Comparison of ENCODE assay signal across 26 cellular contexts in the genomic region with DNA sequence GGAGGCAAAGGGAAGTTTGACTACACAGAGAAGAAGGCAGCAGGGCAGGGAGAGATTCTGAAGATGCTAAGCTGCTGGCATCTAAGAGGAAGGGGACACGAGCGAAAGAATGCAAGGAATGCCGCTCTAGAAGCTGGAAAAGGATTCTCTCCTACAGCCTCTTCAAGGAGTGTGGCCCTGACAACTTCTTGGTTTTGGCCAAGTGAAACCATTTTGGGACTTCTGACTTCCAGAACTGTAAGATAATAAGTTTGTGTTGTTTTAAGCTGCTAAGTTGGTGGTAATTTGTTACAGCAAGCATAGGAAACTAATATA. TPM values are rescaled to one million over a fixed set of nuclear protein-coding genes. Genes with fewer than 3 reads are reported as not detected.
DNase-seq lines count a peak whose midpoint lies in the region; ATAC-seq and TF ChIP-seq lines count a peak whose summit lies in the region.
"Had no signal": no experiment of that assay in that cellular context is flagged by ENCODE, and none has a peak within 500 bp of the region (broad histone marks: within the 10 kb centered on the region; RNA-seq: fewer than 3 reads in every experiment).

No MANE protein-coding gene starts in this region.

- intact Hi-C loops in spleen (cut with DNase I; ENCODE audit: low total_unique reads) = no loop called here

- CTCF ChIA-PET in WTC11 (lab: Charles Lee) = interaction anchor here (0.8 to 1.1 kb wide), 3 partner anchors 57 to 255 kb away, joined by 5 to 7 read pairs (median 5); no protein-coding TSS in a partner anchor

- peaks cover 4% of the 10 kb centered on the region for H3K36me3 Mint-ChIP-seq in activated naive CD4-positive, alpha-beta T cell treated with anti-CD3 and anti-CD28 coated beads, Interleukin-2, amount 50 U/mL, for 24 hours
- H3K36me3 Mint-ChIP-seq in WTC11 = peaks cover 43% of the 10 kb centered on the region
- peaks cover 38% of the 10 kb centered on the region for H3K36me3 Mint-ChIP-seq in T-helper 2 cell treated with Interferon-gamma antibody and Interleukin-4, amounts not matched to agents 5 μg/mL and 100 μg/mL, for 36 hours (ENCODE audit: low read depth)

- no peaks in the 10 kb centered on the region for H3K9me3 Mint-ChIP-seq in activated naive CD4-positive, alpha-beta T cell treated with anti-CD3 and anti-CD28 coated beads, Interleukin-2, amount 50 U/mL, for 24 hours
- no peaks in the 10 kb centered on the region for H3K9me3 Mint-ChIP-seq in WTC11
- H3K9me3 Mint-ChIP-seq in T-helper 2 cell treated with Interferon-gamma antibody and Interleukin-4, amounts not matched to agents 5 μg/mL and 100 μg/mL, for 36 hours = no peaks in the 10 kb centered on the region
- H3K9me3 Mint-ChIP-seq: brain; stimulated activated naive CD8-positive, alpha-beta T cell treated with anti-CD3 and anti-CD28 coated beads, Interleukin-15, amount 100 ng/mL, for 72 hours; T-cell had no signal

- H3K27me3 Mint-ChIP-seq in activated naive CD4-positive, alpha-beta T cell treated with anti-CD3 and anti-CD28 coated beads, Interleukin-2, amount 50 U/mL, for 24 hours = no peaks in the 10 kb centered on the region
- H3K27me3 Mint-ChIP-seq in WTC11 (ENCODE audit: low read depth) = no peaks in the 10 kb centered on the region
- no peaks in the 10 kb centered on the region for H3K27me3 Mint-ChIP-seq in T-helper 2 cell treated with Interferon-gamma antibody and Interleukin-4, amounts not matched to agents 5 μg/mL and 100 μg/mL, for 36 hours (ENCODE audit: low read depth)
- H3K27me3 Mint-ChIP-seq: brain; stimulated activated naive CD8-positive, alpha-beta T cell treated with anti-CD3 and anti-CD28 coated beads, Interleukin-15, amount 100 ng/mL, for 72 hours; T-cell had no signal

- POLR2A ChIA-PET in WTC11 (lab: Charles Lee) = no interaction called here

- no peaks in the 10 kb centered on the region for H3K4me1 Mint-ChIP-seq in activated naive CD4-positive, alpha-beta T cell treated with anti-CD3 and anti-CD28 coated beads, Interleukin-2, amount 50 U/mL, for 24 hours
- 0 out of 2 replicates have a peak, but pooled peaks cover 5% of the 10 kb centered on the region for H3K4me1 Mint-ChIP-seq in WTC11
- no peaks in the 10 kb centered on the region for H3K4me1 Mint-ChIP-seq in T-helper 2 cell treated with Interferon-gamma antibody and Interleukin-4, amounts not matched to agents 5 μg/mL and 100 μg/mL, for 36 hours (ENCODE audit: low read depth)
- H3K4me1 Mint-ChIP-seq: brain; stimulated activated naive CD8-positive, alpha-beta T cell treated with anti-CD3 and anti-CD28 coated beads, Interleukin-15, amount 100 ng/mL, for 72 hours; T-cell had no signal

- H3K36me3 ChIP-seq in subcutaneous abdominal adipose tissue (ENCODE audit: control insufficient read depth in 5 of 5, insufficient read depth in 5 of 5, low read length in 5 of 5) (peaks cover 28 to 87% (median 71%) of the 10 kb centered on the region in 5 donors), spleen (peaks cover 0 to 98% (median 64%) of the 10 kb centered on the region in 6 donors)

- no peak overlapping the region for H3K4me3 Mint-ChIP-seq in activated naive CD4-positive, alpha-beta T cell treated with anti-CD3 and anti-CD28 coated beads, Interleukin-2, amount 50 U/mL, for 24 hours
- no peak overlapping the region for H3K4me3 Mint-ChIP-seq in WTC11
- no peak overlapping the region for H3K4me3 Mint-ChIP-seq in T-helper 2 cell treated with Interferon-gamma antibody and Interleukin-4, amounts not matched to agents 5 μg/mL and 100 μg/mL, for 36 hours
- H3K4me3 Mint-ChIP-seq: brain; stimulated activated naive CD8-positive, alpha-beta T cell treated with anti-CD3 and anti-CD28 coated beads, Interleukin-15, amount 100 ng/mL, for 72 hours; T-cell had no signal

- no peak for TF ChIP-seq POLR2A in spleen (IDR thresholded peaks at IDR 0.05)

- DNase-seq in activated naive CD4-positive, alpha-beta T cell treated with Interleukin-2 at 50 U/mL for 16 hours = no peak
- DNase-seq in WTC11 (ENCODE audit: low spot score) = no peak
- peak; percentile 46 for DNase-seq in iPS-NIHi11 (ENCODE audit: low spot score)
- no peak for DNase-seq in T-helper 2 cell treated with Interferon-gamma antibody and Interleukin-4, amounts not matched to agents 5 μg/mL and 100 μg/mL, for 36 hours (ENCODE audit: low spot score)
- DNase-seq in spleen = no peak
- no peak for DNase-seq in stimulated activated CD4-positive, alpha-beta T cell treated with anti-CD3 and anti-CD28 coated beads, Interleukin-4, amount 100 ng/mL, for 24 hours
- DNase-seq: activated CD4-positive, alpha-beta T cell treated with anti-CD3 and anti-CD28 coated beads, Interleukin-2, amount 50 U/mL, for 48 hours; activated CD8-positive, alpha-beta memory T cell treated with anti-CD3 and anti-CD28 coated beads, Interleukin-2, amount 50 U/mL, for 48 hours; activated gamma-delta T cell; adrenal gland; GF-D8; left cardiac atrium; NCI-H1417; NCI-H2081; NCI-H345; RPMI8226; stimulated activated naive CD8-positive, alpha-beta T cell treated with anti-CD3 and anti-CD28 coated beads, Interleukin-15, amount 100 ng/mL, for 72 hours; T-cell; thyroid gland had no signal

- peaks cover 0 to 4% (median 3%) of the 10 kb centered on the region in 5 donors for H3K4me1 ChIP-seq in subcutaneous abdominal adipose tissue (ENCODE audit: control insufficient read depth in 5 of 5, insufficient read depth in 5 of 5, low read length in 5 of 5)
- H3K4me1 ChIP-seq in spleen = no peaks in the 10 kb centered on the region
- H3K4me1 ChIP-seq: A549, SJSA1 had no signal

- H3K4me3 ChIP-seq in subcutaneous abdominal adipose tissue (ENCODE audit: low read depth in 1 of 5, low read length in 5 of 5) (no peak overlapping the region), spleen (no peak overlapping the region)
- H3K4me3 ChIP-seq: A549, adrenal gland, SJSA1, thyroid gland had no signal

- no peak overlapping the region for H3K9ac ChIP-seq in subcutaneous abdominal adipose tissue (ENCODE audit: low read length in 5 of 5)

- peak overlapping the region; percentile 4 for H3K27ac ChIP-seq in subcutaneous abdominal adipose tissue (ENCODE audit: low read depth, low read length)
- no peak overlapping the region for H3K27ac ChIP-seq in spleen
- H3K27ac ChIP-seq: A549, adrenal gland, epithelial cell of prostate, SJSA1 had no signal

- 58 to 98% (median 88%) methylated on average over 3 of the region's 3 CpGs for WGBS in spleen, 5 donors

- H3K27me3 ChIP-seq in subcutaneous abdominal adipose tissue (ENCODE audit: control insufficient read depth in 5 of 5, insufficient read depth in 4 of 5, low read length in 5 of 5) (no peaks in the 10 kb centered on the region), spleen (replicated peaks in 1 of 7) (no peaks in the 10 kb centered on the region)
- H3K27me3 ChIP-seq: adrenal gland, SJSA1, thyroid gland had no signal

- ATAC-seq in WTC11 = peak; percentile 88
- ATAC-seq: A549; HCT116; stimulated activated naive CD8-positive, alpha-beta T cell treated with anti-CD3 and anti-CD28 coated beads, Interleukin-15, amount 100 ng/mL, for 72 hours; T-cell had no signal

- H3K9me3 ChIP-seq in subcutaneous abdominal adipose tissue (ENCODE audit: control insufficient read depth in 5 of 5, low read length in 5 of 5) (no peaks in the 10 kb centered on the region), spleen (no peaks in the 10 kb centered on the region)
- H3K9me3 ChIP-seq: A549, adrenal gland, SJSA1, thyroid gland had no signal

- H3K27ac Mint-ChIP-seq in activated naive CD4-positive, alpha-beta T cell treated with anti-CD3 and anti-CD28 coated beads, Interleukin-2, amount 50 U/mL, for 24 hours = peak overlapping the region; percentile 46
- H3K27ac Mint-ChIP-seq in WTC11 = no peak overlapping the region
- H3K27ac Mint-ChIP-seq in T-helper 2 cell treated with Interferon-gamma antibody and Interleukin-4, amounts not matched to agents 5 μg/mL and 100 μg/mL, for 36 hours = no peak overlapping the region

- TF ChIP-seq CTCF in WTC11 (IDR thresholded peaks at IDR 0.05) (no peak), spleen (IDR thresholded peaks at IDR 0.05 in 8 of 11, conservative IDR thresholded peaks at IDR 0.05 in 3 of 11) (no peak)

TF ChIP-seq in WTC11, 78 proteins besides CTCF, POLR2A, EP300 and RAD21 (continues in another document):
- TF ChIP-seq, protein P1, sequence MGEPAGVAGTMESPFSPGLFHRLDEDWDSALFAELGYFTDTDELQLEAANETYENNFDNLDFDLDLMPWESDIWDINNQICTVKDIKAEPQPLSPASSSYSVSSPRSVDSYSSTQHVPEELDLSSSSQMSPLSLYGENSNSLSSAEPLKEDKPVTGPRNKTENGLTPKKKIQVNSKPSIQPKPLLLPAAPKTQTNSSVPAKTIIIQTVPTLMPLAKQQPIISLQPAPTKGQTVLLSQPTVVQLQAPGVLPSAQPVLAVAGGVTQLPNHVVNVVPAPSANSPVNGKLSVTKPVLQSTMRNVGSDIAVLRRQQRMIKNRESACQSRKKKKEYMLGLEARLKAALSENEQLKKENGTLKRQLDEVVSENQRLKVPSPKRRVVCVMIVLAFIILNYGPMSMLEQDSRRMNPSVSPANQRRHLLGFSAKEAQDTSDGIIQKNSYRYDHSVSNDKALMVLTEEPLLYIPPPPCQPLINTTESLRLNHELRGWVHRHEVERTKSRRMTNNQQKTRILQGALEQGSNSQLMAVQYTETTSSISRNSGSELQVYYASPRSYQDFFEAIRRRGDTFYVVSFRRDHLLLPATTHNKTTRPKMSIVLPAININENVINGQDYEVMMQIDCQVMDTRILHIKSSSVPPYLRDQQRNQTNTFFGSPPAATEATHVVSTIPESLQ (CRISPR knock-in tag; IDR thresholded peaks at IDR 0.05) = no peak
- TF ChIP-seq OVOL2 (CRISPR knock-in tag; IDR thresholded peaks at IDR 0.05; ENCODE audit: borderline replicate concordance) (no peak), TP53 (CRISPR knock-in tag; IDR thresholded peaks at IDR 0.05) (no peak), ZNF671 (CRISPR knock-in tag; IDR thresholded peaks at IDR 0.05) (no peak), GRHL2 (CRISPR knock-in tag; IDR thresholded peaks at IDR 0.05; ENCODE audit: insufficient replicate concordance, severe bottlenecking) (no peak), CREM (CRISPR knock-in tag; IDR thresholded peaks at IDR 0.05) (no peak), FOXJ3 (CRISPR knock-in tag; IDR thresholded peaks at IDR 0.05; ENCODE audit: borderline replicate concordance) (no peak)

RNA-seq across cellular contexts. Expression of a gene that starts 28.5 kb away (rescaled TPM):
- total RNA-seq in WTC11 (2021) (120 to 137 TPM (median 124 TPM) in 3 replicates), spleen (100 to 1,000 TPM in 1 of 7 donors, 10 to 100 TPM in 6; 47.8 to 109 (median 87.5) TPM)
- 10 to 100 TPM; 64.5 to 78.6 (median 74.6) TPM for polyA plus RNA-seq in spleen

RNA-seq across cellular contexts. Expression of a gene that starts 38.8 kb away (rescaled TPM):
- total RNA-seq in WTC11 (2021) (51.6 to 60.5 TPM (median 51.9 TPM) in 3 replicates), spleen (100 to 1,000 TPM in 1 of 7 donors, 10 to 100 TPM in 6; 51.3 to 103 (median 69.3) TPM)
- polyA plus RNA-seq in spleen = 10 to 100 TPM; 33.0 to 38.9 (median 37.5) TPM
